In the genomic region with DNA sequence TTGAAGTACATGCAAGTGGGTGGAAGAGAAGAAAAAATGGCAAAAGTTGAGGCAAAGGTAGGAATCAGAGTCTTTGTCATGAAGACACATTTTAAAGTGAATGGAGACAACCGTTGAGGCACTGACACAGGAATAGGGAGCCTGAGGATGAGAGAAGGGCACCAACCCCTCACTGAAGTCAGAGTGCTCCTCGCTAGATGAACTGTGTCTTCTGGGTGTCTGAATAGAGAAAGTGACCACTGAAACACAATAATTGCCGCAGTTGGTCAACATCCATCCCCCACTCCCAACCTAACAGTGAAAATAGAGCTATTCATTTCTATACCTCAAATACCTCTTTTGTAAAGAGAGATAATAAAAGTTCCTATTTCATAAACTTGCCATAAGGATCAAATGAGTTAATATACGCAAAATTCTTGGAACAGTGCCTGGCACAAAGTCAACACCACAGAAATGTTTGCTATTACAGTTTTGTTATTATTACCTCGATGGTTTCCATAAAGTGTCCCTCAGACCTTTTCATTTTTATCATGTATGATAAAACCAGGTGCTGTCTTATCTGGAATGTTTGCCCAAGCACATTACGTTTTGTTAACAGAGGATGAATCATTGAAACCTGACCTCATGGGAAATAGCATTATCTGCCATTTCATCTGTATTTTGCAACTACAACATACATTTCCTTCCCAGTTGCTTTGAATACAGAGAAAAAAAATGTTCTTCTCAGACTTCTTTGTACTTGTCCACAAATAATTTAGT, we compare ENCODE assay signal across 11 cellular contexts.
DNase-seq lines count a peak whose midpoint lies in the region; ATAC-seq and TF ChIP-seq lines count a peak whose summit lies in the region.
"Had no signal": no experiment of that assay in that cellular context is flagged by ENCODE, and none has a peak within 500 bp of the region (broad histone marks: within the 10 kb centered on the region; RNA-seq: fewer than 3 reads in every experiment).

No MANE protein-coding gene starts in this region.

- TF ChIP-seq CTCF in left lung (IDR thresholded peaks at IDR 0.05): no peak

- H3K4me1 ChIP-seq in left lung: peaks cover 0 to 5% of the 10 kb centered on the region in 2 donors

- peak overlapping the region; percentile 21 for H3K4me3 Mint-ChIP-seq in T-helper 2 cell treated with Interferon-gamma antibody and Interleukin-4, amounts not matched to agents 5 μg/mL and 100 μg/mL, for 36 hours
- H3K4me3 Mint-ChIP-seq: activated T-cell treated with anti-CD3 and anti-CD28 coated beads, Interleukin-2, amount 50 U/mL, for 4 hours; stimulated activated naive CD8-positive, alpha-beta T cell treated with anti-CD3 and anti-CD28 coated beads, Interleukin-15, amount 100 ng/mL, for 72 hours had no signal

- H3K4me3 ChIP-seq in left lung: no peak overlapping the region

- H3K4me1 Mint-ChIP-seq in T-helper 2 cell treated with Interferon-gamma antibody and Interleukin-4, amounts not matched to agents 5 μg/mL and 100 μg/mL, for 36 hours (ENCODE audit: low read depth): peaks cover 55% of the 10 kb centered on the region

- no peak overlapping the region for H3K27ac ChIP-seq in left lung

- no peaks in the 10 kb centered on the region for H3K27me3 ChIP-seq in left lung

- intact Hi-C loops in left lung (cut with DNase I): no loop called here

- DNase-seq in NCI-H2107 treated with DMSO at 0.1 percent for 48 hours (lab: John Stamatoyannopoulos, UW; ENCODE audit: unreplicated experiment) (peak; percentile 33), NCI-H2107 (lab: John Stamatoyannopoulos, UW) (no peak), NCI-H1417 (lab: John Stamatoyannopoulos, UW) (peak; percentile 18 to 73 (median 40)), left lung (no peak), NCI-H2227 (lab: John Stamatoyannopoulos, UW; ENCODE audit: unreplicated experiment) (no peak)
- DNase-seq in T-helper 2 cell treated with Interferon-gamma antibody and Interleukin-4, amounts not matched to agents 5 μg/mL and 100 μg/mL, for 36 hours (ENCODE audit: low spot score): no peak
- DNase-seq: activated T-cell treated with anti-CD3 and anti-CD28 coated beads, Interleukin-2, amount 50 U/mL, for 4 hours; stimulated activated naive CD8-positive, alpha-beta T cell treated with anti-CD3 and anti-CD28 coated beads, Interleukin-15, amount 100 ng/mL, for 72 hours had no signal

- H3K27me3 Mint-ChIP-seq in T-helper 2 cell treated with Interferon-gamma antibody and Interleukin-4, amounts not matched to agents 5 μg/mL and 100 μg/mL, for 36 hours (ENCODE audit: low read depth): no peaks in the 10 kb centered on the region
- H3K27me3 Mint-ChIP-seq: stimulated activated naive CD8-positive, alpha-beta T cell treated with anti-CD3 and anti-CD28 coated beads, Interleukin-15, amount 100 ng/mL, for 72 hours had no signal

- H3K9me3 Mint-ChIP-seq in T-helper 2 cell treated with Interferon-gamma antibody and Interleukin-4, amounts not matched to agents 5 μg/mL and 100 μg/mL, for 36 hours: peaks cover 25% of the 10 kb centered on the region
- H3K9me3 Mint-ChIP-seq: activated T-cell treated with anti-CD3 and anti-CD28 coated beads, Interleukin-2, amount 50 U/mL, for 4 hours; stimulated activated naive CD8-positive, alpha-beta T cell treated with anti-CD3 and anti-CD28 coated beads, Interleukin-15, amount 100 ng/mL, for 72 hours had no signal

- peaks cover 33% of the 10 kb centered on the region for H3K36me3 Mint-ChIP-seq in T-helper 2 cell treated with Interferon-gamma antibody and Interleukin-4, amounts not matched to agents 5 μg/mL and 100 μg/mL, for 36 hours (ENCODE audit: low read depth)

- no peaks in the 10 kb centered on the region for H3K9me3 ChIP-seq in left lung

- H3K27ac Mint-ChIP-seq in T-helper 2 cell treated with Interferon-gamma antibody and Interleukin-4, amounts not matched to agents 5 μg/mL and 100 μg/mL, for 36 hours: peak overlapping the region; percentile 75

- ATAC-seq in left lung: peak; percentile 41
- no peak for ATAC-seq in GM21737 (IDR thresholded peaks at IDR 0.05; ENCODE audit: unreplicated experiment)
- ATAC-seq in HG02588 (IDR thresholded peaks at IDR 0.05; ENCODE audit: unreplicated experiment): no peak
- ATAC-seq: Right ventricle myocardium inferior; stimulated activated naive CD8-positive, alpha-beta T cell treated with anti-CD3 and anti-CD28 coated beads, Interleukin-15, amount 100 ng/mL, for 72 hours had no signal

- no peaks in the 10 kb centered on the region for H3K36me3 ChIP-seq in left lung

Comparison
In these comparisons a context has a peak if more than half of its experiments do, and no peak if none do; other contexts are left out.
1. DNase-seq: peak in NCI-H2107 treated with DMSO at 0.1 percent for 48 hours (single experiment) and NCI-H1417 (3 of 3); none in NCI-H2107 (single experiment), T-helper 2 cell treated with Interferon-gamma antibody and Interleukin-4, amounts not matched to agents 5 μg/mL and 100 μg/mL, for 36 hours (single experiment), left lung (0 of 2) and NCI-H2227 (single experiment).